In the genomic region with DNA sequence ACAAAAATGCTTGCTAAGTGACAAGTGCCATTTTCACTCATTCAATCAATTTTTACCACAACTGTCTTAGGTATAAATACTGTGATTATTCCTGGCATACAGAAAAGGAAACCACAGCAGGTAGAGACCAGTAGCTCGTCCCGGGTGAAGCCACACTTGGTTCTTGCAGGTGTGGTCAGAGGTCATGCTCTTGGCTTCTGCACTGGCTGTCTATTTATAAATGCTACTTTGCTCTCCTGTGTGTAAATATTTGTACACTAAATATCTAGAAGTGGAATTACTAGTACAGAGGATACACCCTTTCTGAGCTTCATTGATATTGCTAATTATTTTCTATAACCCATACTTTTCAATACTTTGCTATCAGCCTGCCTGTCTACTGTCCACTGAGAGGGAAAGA, we compare ENCODE assay signal across 23 cellular contexts.
DNase-seq lines count a peak whose midpoint lies in the region; ATAC-seq, FAIRE-seq and TF ChIP-seq lines count a peak whose summit lies in the region.
"Had no signal": no experiment of that assay in that cellular context is flagged by ENCODE, and none has a peak within 500 bp of the region (broad histone marks: within the 10 kb centered on the region; RNA-seq: fewer than 3 reads in every experiment).

No MANE protein-coding gene starts in this region.

- WGBS in right lobe of liver (ENCODE audit: insufficient coverage, low coverage, low lambda C conversion rate, missing lambda C conversion rate): 9% methylated on average over 2 of the region's 2 CpGs

- H3K9ac ChIP-seq in BLaER1: no peak overlapping the region

- TF ChIP-seq CTCF in right lobe of liver (IDR thresholded peaks at IDR 0.05) (no peak), osteoblast (IDR thresholded peaks at IDR 0.05; ENCODE audit: extremely low read depth, low read depth, low read length) (no peak)

- TF ChIP-seq POLR2A in right lobe of liver (IDR thresholded peaks at IDR 0.05): no peak
- TF ChIP-seq POLR2A in GM12891 (IDR thresholded peaks at IDR 0.05; ENCODE audit: low read depth, low read length): no peak

- H3K27me3 ChIP-seq in BLaER1 (no peaks in the 10 kb centered on the region), right lobe of liver (no peaks in the 10 kb centered on the region), osteoblast (ENCODE audit: insufficient read depth, low read length) (no peaks in the 10 kb centered on the region)
- H3K27me3 ChIP-seq: BE2C had no signal

- H2AFZ ChIP-seq in osteoblast (ENCODE audit: low read length): no peak overlapping the region
- H2AFZ ChIP-seq: GM23338, PC-9 had no signal

- FAIRE-seq in GM12891 (lab: Jason Lieb, UNC): no peak

- H3K9me3 ChIP-seq in BLaER1: peaks cover 15% of the 10 kb centered on the region
- H3K9me3 ChIP-seq in right lobe of liver: no peaks in the 10 kb centered on the region
- H3K9me3 ChIP-seq in osteoblast (ENCODE audit: low read depth, low read length): no peaks in the 10 kb centered on the region
- H3K9me3 ChIP-seq: BE2C had no signal

- H3K4me3 ChIP-seq in BLaER1 (no peak overlapping the region), right lobe of liver (no peak overlapping the region), osteoblast (ENCODE audit: insufficient read depth, low read length) (no peak overlapping the region)
- H3K4me3 ChIP-seq: GM23338, PC-9 had no signal

- peak; percentile 3 for DNase-seq in NCI-H510A treated with DMSO at 0.1 percent for 48 hours (lab: John Stamatoyannopoulos, UW)
- DNase-seq in NCI-H510A (lab: John Stamatoyannopoulos, UW): no peak
- peak; percentile 12 for DNase-seq in NCI-H748 (lab: John Stamatoyannopoulos, UW; ENCODE audit: unreplicated experiment)
- DNase-seq in right lobe of liver: peak; percentile 53 to 82 (median 71)
- DNase-seq in GM12891 (ENCODE audit: insufficient read length, low spot score): no peak
- no peak for DNase-seq in osteoblast (ENCODE audit: insufficient read length, low spot score, missing footprints)
- DNase-seq: 8988T; ACHN; BE2C; CD4-positive, CD25-positive, alpha-beta regulatory T cell; H9; HFFc6; IMR-90; KG1; NCI-H1092; NCI-H1417 treated with DMSO at 0.1 percent for 48 hours; NCI-H187 treated with DMSO at 0.1 percent for 48 hours; NCI-H526 treated with DMSO at 0.1 percent for 48 hours; PC-9; SHP77; T-cell had no signal

- H3K27ac ChIP-seq in BLaER1: no peak overlapping the region
- peak overlapping the region in 1 of 3 donors; percentile 61 for H3K27ac ChIP-seq in right lobe of liver
- H3K27ac ChIP-seq in osteoblast (ENCODE audit: low read depth, low read length): no peak overlapping the region
- H3K27ac ChIP-seq: PC-9 had no signal

- peak; percentile 100 for ATAC-seq in right lobe of liver
- ATAC-seq: GM23338, T-cell had no signal

- intact Hi-C loops in right lobe of liver (cut with DNase I): no loop called here

- H3K79me2 ChIP-seq in osteoblast (ENCODE audit: insufficient read depth, low read length): no peaks in the 10 kb centered on the region

- no peaks in the 10 kb centered on the region for H3K36me3 ChIP-seq in BLaER1
- no peaks in the 10 kb centered on the region for H3K36me3 ChIP-seq in right lobe of liver
- H3K36me3 ChIP-seq in osteoblast (ENCODE audit: insufficient read depth, low read length): no peaks in the 10 kb centered on the region
- H3K36me3 ChIP-seq: BE2C had no signal

- peaks cover 20% of the 10 kb centered on the region for H3K4me1 ChIP-seq in BLaER1
- peaks cover 0 to 16% (median 2%) of the 10 kb centered on the region in 4 donors for H3K4me1 ChIP-seq in right lobe of liver
- no peaks in the 10 kb centered on the region for H3K4me1 ChIP-seq in osteoblast (ENCODE audit: insufficient read depth, low read length)
- H3K4me1 ChIP-seq: BE2C had no signal

- H3K4me2 ChIP-seq in BLaER1 (peak overlapping the region; percentile 49; the same call in 1 of the 2 replicates), osteoblast (ENCODE audit: insufficient read depth, low read length) (no peak overlapping the region)
- H3K4me2 ChIP-seq: GM23338, PC-9 had no signal

- H4K20me1 ChIP-seq in BLaER1: no peaks in the 10 kb centered on the region
- H4K20me1 ChIP-seq in osteoblast (ENCODE audit: insufficient read depth, low read length): no peaks in the 10 kb centered on the region

TF ChIP-seq in GM12891, 5 proteins besides CTCF, POLR2A, EP300 and RAD21:
- TF ChIP-seq PAX5 (IDR thresholded peaks at IDR 0.05; ENCODE audit: insufficient read depth, low read length, severe bottlenecking) (no peak), SPI1 (IDR thresholded peaks at IDR 0.05; ENCODE audit: low read depth, low read length) (no peak), TAF1 (IDR thresholded peaks at IDR 0.05; ENCODE audit: low read depth, low read length) (no peak), POLR2AphosphoS5 (IDR thresholded peaks at IDR 0.05; ENCODE audit: low read depth, low read length) (no peak)

Comparison
In these comparisons a context has a peak if more than half of its experiments do, and no peak if none do; other contexts are left out.
1. DNase-seq: peak in NCI-H510A treated with DMSO at 0.1 percent for 48 hours (single experiment), NCI-H748 (single experiment) and right lobe of liver (3 of 3); none in NCI-H510A (single experiment), GM12891 (single experiment) and osteoblast (single experiment).